In the genomic region with DNA sequence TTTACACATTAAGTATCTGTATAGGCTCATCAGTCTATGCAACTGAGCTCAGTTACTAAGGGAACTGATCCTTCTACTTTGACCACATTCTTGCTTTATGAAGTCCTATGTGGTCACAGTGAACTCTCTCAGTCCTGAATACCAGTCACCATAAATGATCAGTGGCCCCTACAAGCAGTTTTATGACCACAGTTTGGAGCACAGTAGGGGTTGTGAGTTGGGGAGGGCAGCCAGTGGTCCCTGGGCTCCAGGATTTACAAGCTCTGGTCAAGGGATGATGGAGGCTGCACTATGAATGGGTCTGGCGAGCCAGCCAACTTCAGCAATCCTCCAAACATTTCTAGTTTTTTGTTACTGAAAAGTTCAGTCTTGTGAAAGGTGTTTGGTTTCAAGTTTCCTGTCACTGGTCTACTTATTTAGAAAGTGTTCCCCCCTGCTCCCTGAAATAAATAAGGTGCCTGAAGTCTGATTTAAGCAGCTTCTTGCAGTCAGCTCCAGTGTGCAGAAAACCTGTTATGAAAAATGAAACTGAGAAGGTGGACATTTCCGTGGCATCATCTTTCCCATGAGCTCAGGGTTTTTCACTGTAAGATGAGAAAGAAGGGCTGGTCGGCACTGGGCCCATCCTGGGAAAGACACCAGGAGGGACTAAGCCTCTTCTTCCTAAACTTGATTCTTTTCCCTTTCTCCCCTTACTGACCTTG, we compare ENCODE assay signal across 8 cellular contexts.
DNase-seq lines count a peak whose midpoint lies in the region; ATAC-seq and TF ChIP-seq lines count a peak whose summit lies in the region.

No MANE protein-coding gene starts in this region.

- peak overlapping the region in 2 of 3 donors; percentile 5 to 45 for H3K4me3 ChIP-seq in skeletal muscle tissue (ENCODE audit: low read length in 3 of 3)
- H3K4me3 ChIP-seq in A673 (ENCODE audit: low read depth, low read length, poor library complexity, severe bottlenecking), result no peak overlapping the region

- no peaks in the 10 kb centered on the region for H3K9me3 Mint-ChIP-seq in activated naive CD4-positive, alpha-beta T cell treated with anti-CD3 and anti-CD28 coated beads for 36 hours
- no peaks in the 10 kb centered on the region for H3K9me3 Mint-ChIP-seq in activated CD8-positive, alpha-beta T cell treated with anti-CD3 and anti-CD28 coated beads for 36 hours

- no peak for TF ChIP-seq CTCF in activated CD8-positive, alpha-beta T cell treated with anti-CD3 and anti-CD28 coated beads for 36 hours (IDR thresholded peaks at IDR 0.05)
- no peak for TF ChIP-seq CTCF in A673 (conservative IDR thresholded peaks at IDR 0.05; ENCODE audit: low read depth, low read length)

- H3K27ac Mint-ChIP-seq in activated naive CD4-positive, alpha-beta T cell treated with anti-CD3 and anti-CD28 coated beads for 36 hours, result peak overlapping the region; percentile 32
- H3K27ac Mint-ChIP-seq in activated CD8-positive, alpha-beta T cell treated with anti-CD3 and anti-CD28 coated beads for 36 hours, result peak overlapping the region; percentile 89

- POLR2A ChIA-PET in activated CD8-positive, alpha-beta T cell treated with anti-CD3 and anti-CD28 coated beads for 36 hours (lab: Charles Lee), result interaction anchor here (0.8 to 0.9 kb wide), 2 partner anchors 22 to 54 kb away, joined by 3 read pairs; no protein-coding TSS in a partner anchor
- POLR2A ChIA-PET in A673 (lab: Charles Lee; ENCODE audit: low non-redundant PET), result no interaction called here

- H3K36me3 Mint-ChIP-seq in activated naive CD4-positive, alpha-beta T cell treated with anti-CD3 and anti-CD28 coated beads for 36 hours (ENCODE audit: low read depth), result no peaks in the 10 kb centered on the region
- no peaks in the 10 kb centered on the region for H3K36me3 Mint-ChIP-seq in activated CD8-positive, alpha-beta T cell treated with anti-CD3 and anti-CD28 coated beads for 36 hours (ENCODE audit: low read depth)

- intact Hi-C loops in activated naive CD4-positive, alpha-beta T cell treated with anti-CD3 and anti-CD28 coated beads for 36 hours (cut with micrococcal nuclease), result loop anchor here (2.0 kb wide), 1 partner anchor 40 kb away; no protein-coding TSS in a partner anchor
- intact Hi-C loops in activated CD8-positive, alpha-beta T cell treated with anti-CD3 and anti-CD28 coated beads for 36 hours (cut with micrococcal nuclease), result no loop called here
- intact Hi-C loops in A673 (cut with micrococcal nuclease; ENCODE audit: unreplicated experiment), result no loop called here

- H3K4me1 Mint-ChIP-seq in activated naive CD4-positive, alpha-beta T cell treated with anti-CD3 and anti-CD28 coated beads for 36 hours (ENCODE audit: low read depth), result peaks cover 22% of the 10 kb centered on the region
- peaks cover 41% of the 10 kb centered on the region for H3K4me1 Mint-ChIP-seq in activated CD8-positive, alpha-beta T cell treated with anti-CD3 and anti-CD28 coated beads for 36 hours (ENCODE audit: low read depth)

- H3K36me3 ChIP-seq in skeletal muscle tissue (ENCODE audit: control insufficient read depth in 3 of 3, insufficient read depth in 3 of 3, low read length in 3 of 3) (peaks cover 7 to 11% (median 8%) of the 10 kb centered on the region in 3 donors), A673 (ENCODE audit: insufficient read depth, low read length, poor library complexity, severe bottlenecking) (no peaks in the 10 kb centered on the region)

- no peak overlapping the region for H3K4me3 Mint-ChIP-seq in activated naive CD4-positive, alpha-beta T cell treated with anti-CD3 and anti-CD28 coated beads for 36 hours
- H3K4me3 Mint-ChIP-seq in activated CD8-positive, alpha-beta T cell treated with anti-CD3 and anti-CD28 coated beads for 36 hours, result peak overlapping the region; percentile 11

- peak overlapping the region; percentile 61 for H3K27ac ChIP-seq in skeletal muscle tissue (ENCODE audit: low read depth, low read length)
- no peak overlapping the region for H3K27ac ChIP-seq in A673 (ENCODE audit: low read depth, low read length, poor library complexity, severe bottlenecking)

- H3K27me3 ChIP-seq in skeletal muscle tissue (ENCODE audit: control insufficient read depth in 3 of 3, insufficient read depth in 3 of 3, low read length in 3 of 3), result no peaks in the 10 kb centered on the region
- H3K27me3 ChIP-seq in A673 (replicated peaks; ENCODE audit: insufficient read depth, low read depth, low read length, poor library complexity), result no peaks in the 10 kb centered on the region

- peak overlapping the region; percentile 1 to 58 (median 27) for H3K9ac ChIP-seq in skeletal muscle tissue (ENCODE audit: low read depth in 1 of 3, low read length in 3 of 3)

- CTCF ChIA-PET in activated naive CD4-positive, alpha-beta T cell treated with anti-CD3 and anti-CD28 coated beads for 36 hours (lab: Charles Lee), result interaction anchor here (0.9 to 2.9 kb wide), 4 partner anchors 24 to 80 kb away, joined by 3 to 14 read pairs (median 4); a partner anchor contains a TSS
- CTCF ChIA-PET in activated CD8-positive, alpha-beta T cell treated with anti-CD3 and anti-CD28 coated beads for 36 hours (lab: Charles Lee), result interaction anchor here (1.0 to 4.7 kb wide), 8 partner anchors 14 to 361 kb away, joined by 3 to 30 read pairs (median 5); a partner anchor contains a TSS
- CTCF ChIA-PET in A673 (lab: Charles Lee), result no interaction called here

- H3K9me3 ChIP-seq in skeletal muscle tissue (ENCODE audit: control insufficient read depth in 3 of 3, low read length in 3 of 3) (no peaks in the 10 kb centered on the region), A673 (ENCODE audit: low read depth, low read length, poor library complexity, severe bottlenecking) (no peaks in the 10 kb centered on the region)

- H3K27me3 Mint-ChIP-seq in activated naive CD4-positive, alpha-beta T cell treated with anti-CD3 and anti-CD28 coated beads for 36 hours (ENCODE audit: low read depth), result no peaks in the 10 kb centered on the region
- no peaks in the 10 kb centered on the region for H3K27me3 Mint-ChIP-seq in activated CD8-positive, alpha-beta T cell treated with anti-CD3 and anti-CD28 coated beads for 36 hours

- ATAC-seq in HG02885 (IDR thresholded peaks at IDR 0.05; ENCODE audit: poor library complexity, unreplicated experiment), result peak; percentile 94
- ATAC-seq in activated CD8-positive, alpha-beta T cell treated with anti-CD3 and anti-CD28 coated beads for 36 hours, result peak; percentile 83

- no TSS peak for BruUV-seq in A673 (replicated peaks; lab: Mats Ljungman, UMichigan)

- peak; percentile 42 for DNase-seq in activated naive CD4-positive, alpha-beta T cell treated with anti-CD3 and anti-CD28 coated beads for 36 hours
- DNase-seq in activated naive CD4-positive, alpha-beta T cell treated with Interleukin-2 at 50 U/mL for 16 hours, result no peak
- DNase-seq in activated CD8-positive, alpha-beta T cell treated with anti-CD3 and anti-CD28 coated beads for 36 hours, result peak; percentile 65
- DNase-seq in A673 (ENCODE audit: low spot score) (no peak), NCI-H146 (lab: John Stamatoyannopoulos, UW) (no peak), NCI-H187 (lab: John Stamatoyannopoulos, UW) (no peak)

- H3K4me1 ChIP-seq in skeletal muscle tissue (ENCODE audit: control insufficient read depth in 3 of 3, insufficient read depth in 3 of 3, low read length in 3 of 3) (peaks cover 71 to 74% (median 72%) of the 10 kb centered on the region in 3 donors), A673 (ENCODE audit: insufficient read depth, low read length, poor library complexity, severe bottlenecking) (peaks cover 3% of the 10 kb centered on the region)

Comparison
In these comparisons a context has a peak if more than half of its experiments do, and no peak if none do; other contexts are left out.
1. DNase-seq: peak in activated naive CD4-positive, alpha-beta T cell treated with anti-CD3 and anti-CD28 coated beads for 36 hours (single experiment) and activated CD8-positive, alpha-beta T cell treated with anti-CD3 and anti-CD28 coated beads for 36 hours (single experiment); none in activated naive CD4-positive, alpha-beta T cell treated with Interleukin-2 at 50 U/mL for 16 hours (single experiment), A673 (single experiment), NCI-H146 (single experiment) and NCI-H187 (0 of 2).